14 cellular contexts compared by ENCODE assay signal in genomic region chr2:98446850-98447249, GRCh38. TPM values are rescaled to one million over a fixed set of nuclear protein-coding genes. Genes with fewer than 3 reads are reported as not detected.
A peak's percentile ranks its signal among the peaks of the same experiment; 100 is the strongest.
DNase-seq lines count a peak whose midpoint lies in the region; ATAC-seq and TF ChIP-seq lines count a peak whose summit lies in the region.
"Had no signal": no experiment of that assay in that cellular context is flagged by ENCODE, and none has a peak within 500 bp of the region (broad histone marks: within the 10 kb centered on the region; RNA-seq: fewer than 3 reads in every experiment).

No MANE protein-coding gene starts in this region.

- H3K27me3 Mint-ChIP-seq in activated T-cell treated with anti-CD3 and anti-CD28 coated beads, Interleukin-2, amount 50 U/mL, for 72 hours (ENCODE audit: low read depth): no peaks in the 10 kb centered on the region

- H3K27ac ChIP-seq in Peyer's patch (peak overlapping the region; percentile 65 to 89 (median 78)), thymus (ENCODE audit: low read depth) (no peak overlapping the region), adrenal gland (no peak overlapping the region)
- H3K27ac ChIP-seq: body of pancreas, epithelial cell of prostate, pancreas had no signal

- peaks cover 0 to 4% of the 10 kb centered on the region in 2 donors for H3K36me3 Mint-ChIP-seq in activated T-cell treated with anti-CD3 and anti-CD28 coated beads, Interleukin-2, amount 50 U/mL, for 72 hours (ENCODE audit: insufficient read depth in 2 of 2)

- H3K27ac Mint-ChIP-seq in activated T-cell treated with anti-CD3 and anti-CD28 coated beads, Interleukin-2, amount 50 U/mL, for 72 hours: peak overlapping the region; percentile 90

- intact Hi-C loops in adrenal gland (cut with DNase I): loop anchor here in 1 of 2 donors (10.0 kb wide), 1 partner anchor 158 kb away; the partner anchor contains the start of genes COA5 and UNC50

- H3K4me3 Mint-ChIP-seq in activated T-cell treated with anti-CD3 and anti-CD28 coated beads, Interleukin-2, amount 50 U/mL, for 72 hours: peak overlapping the region; percentile 91 to 93

- H3K9ac ChIP-seq in endocrine pancreas (ENCODE audit: control insufficient read depth, insufficient read depth, low read length): no peak overlapping the region

- no peak for ATAC-seq in activated T-cell treated with anti-CD3 and anti-CD28 coated beads, Interleukin-2, amount 50 U/mL, for 72 hours (replicated peaks in 1 of 2)
- ATAC-seq in GM18907 (IDR thresholded peaks at IDR 0.05; ENCODE audit: unreplicated experiment): no peak
- ATAC-seq: body of pancreas, left ventricle myocardium superior had no signal

- H3K27me3 ChIP-seq in Peyer's patch (no peaks in the 10 kb centered on the region), endocrine pancreas (ENCODE audit: control insufficient read depth, insufficient read depth, low read length) (no peaks in the 10 kb centered on the region), thymus (ENCODE audit: control insufficient read depth, insufficient read depth) (no peaks in the 10 kb centered on the region), adrenal gland (no peaks in the 10 kb centered on the region)
- H3K27me3 ChIP-seq: body of pancreas, pancreas had no signal

- peak overlapping the region in 1 of 4 donors; percentile 2 for H3K4me3 ChIP-seq in Peyer's patch
- peak overlapping the region; percentile 82 for H3K4me3 ChIP-seq in endocrine pancreas (ENCODE audit: control insufficient read depth, insufficient read depth, low read length)
- H3K4me3 ChIP-seq in thymus (ENCODE audit: low read length): peak overlapping the region; percentile 14
- no peak overlapping the region for H3K4me3 ChIP-seq in adrenal gland
- H3K4me3 ChIP-seq: body of pancreas had no signal

- H3K4me1 ChIP-seq in Peyer's patch (peaks cover 0 to 13% (median 0%) of the 10 kb centered on the region in 4 donors), endocrine pancreas (ENCODE audit: control insufficient read depth, insufficient read depth, low read length) (peaks cover 6% of the 10 kb centered on the region), thymus (ENCODE audit: control insufficient read depth, insufficient read depth, low read length) (peaks cover 37% of the 10 kb centered on the region), adrenal gland (replicated peaks in 1 of 2) (peaks cover 19 to 25% of the 10 kb centered on the region in 2 donors)

- no peak for TF ChIP-seq POLR2A in Peyer's patch (IDR thresholded peaks at IDR 0.05)
- no peak for TF ChIP-seq POLR2A in adrenal gland (IDR thresholded peaks at IDR 0.05)

- H3K9me3 ChIP-seq in Peyer's patch (no peaks in the 10 kb centered on the region), endocrine pancreas (ENCODE audit: control insufficient read depth, low read length) (no peaks in the 10 kb centered on the region), thymus (ENCODE audit: control insufficient read depth) (no peaks in the 10 kb centered on the region), adrenal gland (replicated peaks in 1 of 3) (no peaks in the 10 kb centered on the region)
- H3K9me3 ChIP-seq: body of pancreas, pancreas had no signal

- no peak for DNase-seq in activated T-cell treated with anti-CD3 and anti-CD28 coated beads, Interleukin-2, amount 50 U/mL, for 72 hours
- DNase-seq in activated T-cell treated with anti-CD3 and anti-CD28 coated beads for 4 hours: no peak
- DNase-seq in Peyer's patch: no peak
- no peak for DNase-seq in adrenal gland
- no peak for DNase-seq in HuH-7 (ENCODE audit: low spot score)
- DNase-seq: body of pancreas, left ventricle myocardium superior, NCI-H1105 treated with DMSO at 0.1 percent for 48 hours, pancreas, T1000 had no signal

- 83% methylated on average over 6 of the region's 6 CpGs for WGBS in thymus
- WGBS in adrenal gland, 4 donors: 71 to 83% (median 81%) methylated on average over 6 of the region's 6 CpGs

- H3K4me1 Mint-ChIP-seq in activated T-cell treated with anti-CD3 and anti-CD28 coated beads, Interleukin-2, amount 50 U/mL, for 72 hours (ENCODE audit: low read depth): peaks cover 71% of the 10 kb centered on the region

- no peak for TF ChIP-seq CTCF in Peyer's patch (IDR thresholded peaks at IDR 0.05)
- TF ChIP-seq CTCF in adrenal gland (IDR thresholded peaks at IDR 0.05): no peak

- H3K9me3 Mint-ChIP-seq in activated T-cell treated with anti-CD3 and anti-CD28 coated beads, Interleukin-2, amount 50 U/mL, for 72 hours: no peaks in the 10 kb centered on the region

- H3K36me3 ChIP-seq in Peyer's patch (no peaks in the 10 kb centered on the region), endocrine pancreas (ENCODE audit: control insufficient read depth, insufficient read depth, low read length) (no peaks in the 10 kb centered on the region), thymus (ENCODE audit: control insufficient read depth, insufficient read depth) (no peaks in the 10 kb centered on the region), adrenal gland (replicated peaks in 1 of 2) (no peaks in the 10 kb centered on the region)
- H3K36me3 ChIP-seq: pancreas had no signal

RNA-seq across cellular contexts. Expression of gene INPP4A, which starts 2.2 kb away (rescaled TPM):
- 10 to 100 TPM; 51.6 to 55.1 TPM for total RNA-seq in activated T-cell treated with anti-CD3 and anti-CD28 coated beads, Interleukin-2, amount 50 U/mL, for 72 hours
- total RNA-seq in Peyer's patch (10 to 100 TPM; 15.6 to 78.4 (median 27.4) TPM), adrenal gland (10 to 100 TPM; 17.8 to 40.5 (median 32.9) TPM)
- polyA plus RNA-seq in thymus (17.9 TPM), adrenal gland (10 to 100 TPM in 1 of 3 donors, 1 to 10 TPM in 2; 8.8 to 10.8 (median 9.5) TPM)

Comparison
In these comparisons a context has a peak if more than half of its experiments do, and no peak if none do; other contexts are left out.
1. H3K27ac ChIP-seq: peak in Peyer's patch (4 of 4); none in thymus (single experiment) and adrenal gland (0 of 5).
2. H3K4me3 ChIP-seq: peak in endocrine pancreas (single experiment) and thymus (single experiment); none in adrenal gland (0 of 4).